ENCODE assay signal across 2 cellular contexts in the genomic region with DNA sequence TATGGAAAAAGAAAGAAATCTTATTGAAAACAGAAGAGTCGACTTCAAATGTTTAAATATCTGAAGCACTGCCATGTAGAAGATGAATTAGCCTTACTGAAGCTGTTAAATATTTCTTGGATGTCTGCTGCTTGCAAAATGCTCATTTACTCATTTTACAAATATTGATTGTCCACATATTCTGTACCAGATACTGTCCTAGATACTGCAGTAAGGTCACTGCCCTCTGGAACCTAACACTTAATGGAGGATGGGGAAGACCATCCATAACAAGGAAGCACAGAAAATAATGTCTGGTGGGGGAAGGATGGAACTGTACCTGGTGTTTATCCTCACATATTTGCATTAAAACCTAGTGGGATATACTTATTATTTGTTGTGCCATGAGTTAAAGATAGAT.
TF ChIP-seq lines count a peak whose summit lies in the region.

No MANE protein-coding gene starts in this region.

TF ChIP-seq in liver, 16 proteins besides CTCF, POLR2A, EP300 and RAD21 (continued from another document):
- TF ChIP-seq REST (IDR thresholded peaks at IDR 0.05) (no peak), JUND (IDR thresholded peaks at IDR 0.05) (no peak), FOXA2 (IDR thresholded peaks at IDR 0.05) (peak; percentile 23)
- TF ChIP-seq, protein P1, sequence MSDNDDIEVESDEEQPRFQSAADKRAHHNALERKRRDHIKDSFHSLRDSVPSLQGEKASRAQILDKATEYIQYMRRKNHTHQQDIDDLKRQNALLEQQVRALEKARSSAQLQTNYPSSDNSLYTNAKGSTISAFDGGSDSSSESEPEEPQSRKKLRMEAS (IDR thresholded peaks at IDR 0.05), result no peak

TF ChIP-seq in HepG2, 621 proteins besides CTCF, POLR2A, EP300 and RAD21 (continued from another document):
- TF ChIP-seq ZNF513 (CRISPR knock-in tag; conservative IDR thresholded peaks at IDR 0.05) (no peak), ZNF710 (CRISPR knock-in tag; IDR thresholded peaks at IDR 0.05; ENCODE audit: borderline replicate concordance) (no peak), ZNF678 (CRISPR knock-in tag; IDR thresholded peaks at IDR 0.05) (no peak), IRX3 (CRISPR knock-in tag; IDR thresholded peaks at IDR 0.05; ENCODE audit: borderline replicate concordance, low read depth) (no peak), SRSF9 (IDR thresholded peaks at IDR 0.05; ENCODE audit: borderline replicate concordance, insufficient read depth, low read depth, low read length, poor library complexity, severe bottlenecking) (no peak), TP53 (CRISPR knock-in tag; conservative IDR thresholded peaks at IDR 0.05) (no peak), ZNF3 (CRISPR knock-in tag; IDR thresholded peaks at IDR 0.05) (no peak), CC2D1A (CRISPR knock-in tag; IDR thresholded peaks at IDR 0.05) (no peak), ZNF160 (CRISPR knock-in tag; IDR thresholded peaks at IDR 0.05) (no peak), KLF15 (CRISPR knock-in tag; IDR thresholded peaks at IDR 0.05; ENCODE audit: borderline replicate concordance) (no peak)
TF ChIP-seq in HepG2: peak in this region for 0.
